ENCODE assay signal across 8 cellular contexts in genomic region chr2:106193977-106194778, GRCh38. TPM values are rescaled to one million over a fixed set of nuclear protein-coding genes. Genes with fewer than 3 reads are reported as not detected.
A peak's percentile ranks its signal among the peaks of the same experiment; 100 is the strongest.
DNase-seq lines count a peak whose midpoint lies in the region; ATAC-seq and TF ChIP-seq lines count a peak whose summit lies in the region.

Gene UXS1 (minus strand): TSS chr2:106194301. CDS start chr2:106194241, 60 bp downstream.

- H3K4me3 ChIP-seq in GM06990 (replicated peaks; ENCODE audit: low read depth, low read length) (peak within 1 kb of the TSS; percentile 86), testis (peak within 1 kb of the TSS; percentile 82 to 87)

- peaks cover 6 to 15% of the 10 kb centered on the region in 2 donors for H3K36me3 Mint-ChIP-seq in activated naive CD4-positive, alpha-beta T cell treated with anti-CD3 and anti-CD28 coated beads, Interleukin-2, amount 50 U/mL, for 72 hours

- peak; percentile 67 for ATAC-seq in HG02588 (IDR thresholded peaks at IDR 0.05; ENCODE audit: unreplicated experiment)
- ATAC-seq in SK-N-SH treated with all-trans-retinoic acid at 6 μM for 48 hours: peak; percentile 73
- ATAC-seq in activated naive CD4-positive, alpha-beta T cell treated with anti-CD3 and anti-CD28 coated beads, Interleukin-2, amount 50 U/mL, for 72 hours: peak; percentile 73 to 76
- peak; percentile 87 for ATAC-seq in omental fat pad (ENCODE audit: low FRiP score)

- H3K27ac Mint-ChIP-seq in activated naive CD4-positive, alpha-beta T cell treated with anti-CD3 and anti-CD28 coated beads, Interleukin-2, amount 50 U/mL, for 72 hours: peak within 1 kb of the TSS; percentile 86 to 95

- no peaks in the 10 kb centered on the region for H3K9me3 ChIP-seq in testis

- peak; percentile 7 for TF ChIP-seq POLR2A in testis (IDR thresholded peaks at IDR 0.05)

- H3K4me1 ChIP-seq in testis: no peaks in the 10 kb centered on the region

- 0 to 1% methylated on average over 8 to 78 of the region's 93 CpGs for whole genome bisulfite sequencing in testis, 2 donors

- intact Hi-C loops in testis (cut with DNase I; ENCODE audit: low total_unique reads): no loop called here

- peak within 1 kb of the TSS; percentile 55 to 87 for H3K27ac ChIP-seq in testis

- H3K27me3 ChIP-seq in GM06990 (replicated peaks; ENCODE audit: control insufficient read depth, insufficient read depth, low read length): no peaks in the 10 kb centered on the region
- no peaks in the 10 kb centered on the region for H3K27me3 ChIP-seq in testis

- H3K36me3 ChIP-seq in GM06990 (ENCODE audit: control insufficient read depth, insufficient read depth, low read length) (no peaks in the 10 kb centered on the region), testis (ENCODE audit: low read depth, missing control alignments) (no peaks in the 10 kb centered on the region)

- H3K9me3 Mint-ChIP-seq in activated naive CD4-positive, alpha-beta T cell treated with anti-CD3 and anti-CD28 coated beads, Interleukin-2, amount 50 U/mL, for 72 hours: no peaks in the 10 kb centered on the region

- peak; percentile 99 for DNase-seq in GM06990 (ENCODE audit: extremely low read depth, insufficient read length)
- peak; percentile 92 for DNase-seq in NCI-H1092 (lab: John Stamatoyannopoulos, UW)
- DNase-seq in activated naive CD4-positive, alpha-beta T cell treated with anti-CD3 and anti-CD28 coated beads, Interleukin-2, amount 50 U/mL, for 72 hours (ENCODE audit: low spot score in 2 of 2): peak; percentile 95 to 98
- peak; percentile 79 for DNase-seq in glomerular endothelial cell (ENCODE audit: extremely low read depth, low read depth, low spot score)
- DNase-seq in omental fat pad (ENCODE audit: low spot score): peak; percentile 89
- DNase-seq in testis: peak; percentile 98

- TF ChIP-seq CTCF in GM06990 (IDR thresholded peaks at IDR 0.05; ENCODE audit: insufficient read depth, low read length, poor library complexity, severe bottlenecking): no peak
- TF ChIP-seq CTCF in omental fat pad (IDR thresholded peaks at IDR 0.05): no peak
- no peak for TF ChIP-seq CTCF in testis (IDR thresholded peaks at IDR 0.05)

TF ChIP-seq in SK-N-SH treated with all-trans-retinoic acid at 6 μM for 48 hours, 23 proteins besides CTCF, POLR2A, EP300 and RAD21:
- no peak for TF ChIP-seq SNAI2 (CRISPR knock-in tag; IDR thresholded peaks at IDR 0.05)
- TF ChIP-seq, protein P1, sequence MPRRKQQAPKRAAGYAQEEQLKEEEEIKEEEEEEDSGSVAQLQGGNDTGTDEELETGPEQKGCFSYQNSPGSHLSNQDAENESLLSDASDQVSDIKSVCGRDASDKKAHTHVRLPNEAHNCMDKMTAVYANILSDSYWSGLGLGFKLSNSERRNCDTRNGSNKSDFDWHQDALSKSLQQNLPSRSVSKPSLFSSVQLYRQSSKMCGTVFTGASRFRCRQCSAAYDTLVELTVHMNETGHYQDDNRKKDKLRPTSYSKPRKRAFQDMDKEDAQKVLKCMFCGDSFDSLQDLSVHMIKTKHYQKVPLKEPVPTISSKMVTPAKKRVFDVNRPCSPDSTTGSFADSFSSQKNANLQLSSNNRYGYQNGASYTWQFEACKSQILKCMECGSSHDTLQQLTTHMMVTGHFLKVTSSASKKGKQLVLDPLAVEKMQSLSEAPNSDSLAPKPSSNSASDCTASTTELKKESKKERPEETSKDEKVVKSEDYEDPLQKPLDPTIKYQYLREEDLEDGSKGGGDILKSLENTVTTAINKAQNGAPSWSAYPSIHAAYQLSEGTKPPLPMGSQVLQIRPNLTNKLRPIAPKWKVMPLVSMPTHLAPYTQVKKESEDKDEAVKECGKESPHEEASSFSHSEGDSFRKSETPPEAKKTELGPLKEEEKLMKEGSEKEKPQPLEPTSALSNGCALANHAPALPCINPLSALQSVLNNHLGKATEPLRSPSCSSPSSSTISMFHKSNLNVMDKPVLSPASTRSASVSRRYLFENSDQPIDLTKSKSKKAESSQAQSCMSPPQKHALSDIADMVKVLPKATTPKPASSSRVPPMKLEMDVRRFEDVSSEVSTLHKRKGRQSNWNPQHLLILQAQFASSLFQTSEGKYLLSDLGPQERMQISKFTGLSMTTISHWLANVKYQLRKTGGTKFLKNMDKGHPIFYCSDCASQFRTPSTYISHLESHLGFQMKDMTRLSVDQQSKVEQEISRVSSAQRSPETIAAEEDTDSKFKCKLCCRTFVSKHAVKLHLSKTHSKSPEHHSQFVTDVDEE (CRISPR knock-in tag; IDR thresholded peaks at IDR 0.05): no peak
- TF ChIP-seq TCF4 (CRISPR knock-in tag; IDR thresholded peaks at IDR 0.05; ENCODE audit: borderline replicate concordance): no peak
- TF ChIP-seq BACH2 (CRISPR knock-in tag; IDR thresholded peaks at IDR 0.05; ENCODE audit: borderline replicate concordance): no peak
- TF ChIP-seq TOX (CRISPR knock-in tag; IDR thresholded peaks at IDR 0.05; ENCODE audit: borderline replicate concordance): no peak
- no peak for TF ChIP-seq ZNF8 (CRISPR knock-in tag; IDR thresholded peaks at IDR 0.05)
- no peak for TF ChIP-seq ZNF70 (CRISPR knock-in tag; IDR thresholded peaks at IDR 0.05)

RNA-seq across cellular contexts. Expression of gene UXS1, which starts in this region (rescaled TPM):
- total RNA-seq in activated naive CD4-positive, alpha-beta T cell treated with anti-CD3 and anti-CD28 coated beads, Interleukin-2, amount 50 U/mL, for 72 hours: 10 to 100 TPM; 37.0 to 59.5 TPM
- total RNA-seq in glomerular endothelial cell (95.3 and 133 TPM in 2 replicates), omental fat pad (10 to 100 TPM; 29.2 to 79.4 (median 38.5) TPM), testis (10 to 100 TPM; 76.6 to 95.1 TPM)
- 51.3 TPM for polyA plus RNA-seq in testis (ENCODE audit: insufficient read depth, low read depth, low replicate concordance)

Comparison
In these comparisons a context has a peak if more than half of its experiments do, and no peak if none do; other contexts are left out.
1. Peak in every context shown above with its lines: DNase-seq, ATAC-seq, H3K4me3 ChIP-seq and H3K27ac ChIP-seq.